10 cellular contexts compared by ENCODE assay signal in genomic region chr21:15121655-15122120, GRCh38. TPM values are rescaled to one million over a fixed set of nuclear protein-coding genes. Genes with fewer than 3 reads are reported as not detected.
A peak's percentile ranks its signal among the peaks of the same experiment; 100 is the strongest.
DNase-seq lines count a peak whose midpoint lies in the region; ATAC-seq and TF ChIP-seq lines count a peak whose summit lies in the region.
"Had no signal": no experiment of that assay in that cellular context is flagged by ENCODE, and none has a peak within 500 bp of the region (broad histone marks: within the 10 kb centered on the region; RNA-seq: fewer than 3 reads in every experiment).

No MANE protein-coding gene starts in this region.

- H3K9me3 ChIP-seq in mesenchymal stem cell (ENCODE audit: control insufficient read depth, low read length) (no peaks in the 10 kb centered on the region), tibial artery (no peaks in the 10 kb centered on the region)

- H2BK120ac ChIP-seq in mesenchymal stem cell (ENCODE audit: low read depth, low read length), result no peak overlapping the region

- no peak overlapping the region for H3K14ac ChIP-seq in mesenchymal stem cell (ENCODE audit: low read length in 2 of 2)

- no peak for ATAC-seq in GM21526 (IDR thresholded peaks at IDR 0.05; ENCODE audit: low FRiP score, unreplicated experiment)
- ATAC-seq: activated T-cell treated with anti-CD3 and anti-CD28 coated beads, Interleukin-2, amount 50 U/mL, for 4 hours had no signal

- peak overlapping the region; percentile 36 for H3K9ac ChIP-seq in mesenchymal stem cell (ENCODE audit: low read length)

- no peak overlapping the region for H2BK5ac ChIP-seq in mesenchymal stem cell (ENCODE audit: low read depth, low read length, poor library complexity, severe bottlenecking)

- H4K8ac ChIP-seq in mesenchymal stem cell (ENCODE audit: low read length), result no peak overlapping the region

- no peak overlapping the region for H4K91ac ChIP-seq in mesenchymal stem cell (ENCODE audit: low read length)

- H3K79me1 ChIP-seq in mesenchymal stem cell (replicated peaks; ENCODE audit: low read length, poor library complexity, severe bottlenecking), result no peaks in the 10 kb centered on the region

- H3K27me3 ChIP-seq in mesenchymal stem cell (ENCODE audit: control insufficient read depth in 1 of 2, insufficient read depth in 1 of 2, low read length in 2 of 2) (no peaks in the 10 kb centered on the region), tibial artery (no peaks in the 10 kb centered on the region)

- H2AFZ ChIP-seq in mesenchymal stem cell (ENCODE audit: low read depth, low read length), result peak overlapping the region; percentile 53

- H2AK5ac ChIP-seq in mesenchymal stem cell (ENCODE audit: low read length, severe bottlenecking), result no peak overlapping the region

- H3K4me3 ChIP-seq in epithelial cell of proximal tubule (ENCODE audit: low read depth, low read length) (no peak overlapping the region), mesenchymal stem cell (ENCODE audit: insufficient read depth in 1 of 2, low read depth in 1 of 2, low read length in 2 of 2) (peak overlapping the region in 1 of 2 experiments; percentile 46), tibial artery (no peak overlapping the region)
- H3K4me3 ChIP-seq: SK-N-MC had no signal

- H2BK12ac ChIP-seq in mesenchymal stem cell (ENCODE audit: low read length in 2 of 2), result peak overlapping the region in 1 of 2 experiments; percentile 19

- no peak overlapping the region for H2BK15ac ChIP-seq in mesenchymal stem cell (ENCODE audit: low read depth, poor library complexity, severe bottlenecking)

- no peak overlapping the region for H3K23ac ChIP-seq in mesenchymal stem cell (ENCODE audit: low read length in 2 of 2)

- TF ChIP-seq CTCF in epithelial cell of proximal tubule (conservative IDR thresholded peaks at IDR 0.05; ENCODE audit: low read depth, low read length) (no peak), tibial artery (IDR thresholded peaks at IDR 0.05) (no peak)

- DNase-seq in NCI-H2196 (lab: John Stamatoyannopoulos, UW; ENCODE audit: unreplicated experiment), result peak; percentile 84
- peak; percentile 30 for DNase-seq in epithelial cell of proximal tubule (ENCODE audit: low read depth)
- peak; percentile 45 for DNase-seq in mesenchymal stem cell
- DNase-seq in tibial artery, result no peak
- DNase-seq in amniotic stem cell (lab: John Stamatoyannopoulos, UW), result no peak
- no peak for DNase-seq in NCI-H345 (lab: John Stamatoyannopoulos, UW)
- no peak for DNase-seq in NCI-H2081 treated with DMSO at 0.1 percent for 48 hours (lab: John Stamatoyannopoulos, UW)
- DNase-seq: activated T-cell treated with anti-CD3 and anti-CD28 coated beads, Interleukin-2, amount 50 U/mL, for 4 hours had no signal

- 52% methylated on average over 3 of the region's 3 CpGs for WGBS in mesenchymal stem cell

- no peak overlapping the region for H3K4me2 ChIP-seq in mesenchymal stem cell (ENCODE audit: low read length, poor library complexity, severe bottlenecking)

- peak overlapping the region in 1 of 2 experiments; percentile 61 for H3K18ac ChIP-seq in mesenchymal stem cell (ENCODE audit: low read depth in 1 of 2, low read length in 2 of 2)

- H3K4me1 ChIP-seq in mesenchymal stem cell (ENCODE audit: control insufficient read depth, insufficient read depth, low read depth, low read length) (no peaks in the 10 kb centered on the region), tibial artery (peaks cover 0 to 16% (median 11%) of the 10 kb centered on the region in 4 donors)

- H3K36me3 ChIP-seq in mesenchymal stem cell (ENCODE audit: control insufficient read depth in 1 of 2, insufficient read depth in 2 of 2, low read depth in 1 of 2, low read length in 2 of 2) (no peaks in the 10 kb centered on the region), tibial artery (no peaks in the 10 kb centered on the region)

- intact Hi-C loops in tibial artery (cut with DNase I; ENCODE audit: low total_unique reads), result no loop called here

- H3K27ac ChIP-seq in mesenchymal stem cell (ENCODE audit: low read length, poor library complexity, severe bottlenecking) (no peak overlapping the region), tibial artery (peak overlapping the region; percentile 40 to 50)
- H3K27ac ChIP-seq: SK-N-MC had no signal

- peak overlapping the region in 1 of 2 experiments; percentile 24 for H3K4ac ChIP-seq in mesenchymal stem cell (ENCODE audit: low read depth in 1 of 2, low read length in 2 of 2)

RNA-seq across cellular contexts. Expression of gene NRIP1, which starts 56.9 kb away (rescaled TPM):
- total RNA-seq in epithelial cell of proximal tubule, result 53.5 and 81.1 TPM in 2 replicates
- polyA plus RNA-seq in mesenchymal stem cell (2013, experiment 1 of 2), result 8.1 TPM
- polyA plus RNA-seq in mesenchymal stem cell (2013, experiment 2 of 2), result 8.1 TPM

Comparison
In these comparisons a context has a peak if more than half of its experiments do, and no peak if none do; other contexts are left out.
1. DNase-seq: peak in NCI-H2196 (single experiment), epithelial cell of proximal tubule (single experiment) and mesenchymal stem cell (single experiment); none in tibial artery (0 of 2), amniotic stem cell (single experiment), NCI-H345 (single experiment) and NCI-H2081 treated with DMSO at 0.1 percent for 48 hours (single experiment).